Comparison of ENCODE assay signal across 28 cellular contexts in the genomic region with DNA sequence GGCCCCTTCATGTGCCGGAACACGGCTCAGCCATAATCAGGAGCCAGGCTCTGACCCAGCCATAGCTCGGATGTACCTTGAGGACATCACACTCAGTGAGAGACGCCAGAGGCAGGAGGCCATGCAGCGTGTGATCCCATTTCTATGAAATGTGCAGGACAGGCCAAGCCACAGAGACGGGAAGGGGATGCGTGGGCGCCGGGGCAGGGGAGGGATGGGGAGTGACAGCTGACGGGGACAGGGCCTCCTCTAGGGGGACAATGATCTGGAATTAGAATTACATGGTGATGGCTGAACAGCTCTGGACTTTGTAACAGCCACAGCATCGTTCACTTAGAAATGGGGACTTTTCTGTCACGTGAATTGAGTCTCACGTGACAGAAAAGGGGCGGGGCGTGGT.
"Had no signal": no experiment of that assay in that cellular context is flagged by ENCODE, and none has a peak within 500 bp of the region (broad histone marks: within the 10 kb centered on the region; RNA-seq: fewer than 3 reads in every experiment).

No MANE protein-coding gene starts in this region.

- H3K27me3 ChIP-seq: pancreas, sigmoid colon, stomach, testis, thyroid gland, transverse colon, upper lobe of right lung had no signal

- H3K4me2 ChIP-seq: smooth muscle cell had no signal

- H3K9me3 ChIP-seq: left ventricle myocardium inferior, mucosa of descending colon, pancreas, prostate gland, sigmoid colon, stomach, testis, thyroid gland, transverse colon, upper lobe of right lung had no signal

- H3K4me3 Mint-ChIP-seq: immature natural killer cell; naive thymus-derived CD4-positive, alpha-beta T cell; natural killer cell treated with Interleukin-12 subunit alpha and Interleukin-12 subunit beta and Interleukin-15 and Interleukin-18, amount 100 ng/mL, for 72 hours; stimulated activated naive B cell treated with anti-CD40 and anti-IgM and Interleukin-4, amounts not matched to agents 10 μg/mL and 1 μg/mL and 100 μg/mL, for 72 hours had no signal

- H3K36me3 Mint-ChIP-seq: natural killer cell treated with Interleukin-12 subunit alpha and Interleukin-12 subunit beta and Interleukin-15 and Interleukin-18, amount 100 ng/mL, for 72 hours had no signal

- H3K4me3 ChIP-seq: left ventricle myocardium inferior, lung, mucosa of descending colon, pancreas, prostate gland, sigmoid colon, smooth muscle cell, stomach, testis, thyroid gland, transverse colon, upper lobe of right lung had no signal

- H3K9me3 Mint-ChIP-seq: immature natural killer cell had no signal

- H3K27ac ChIP-seq: left ventricle myocardium inferior, pancreas, prostate gland, sigmoid colon, stomach, testis, thyroid gland, transverse colon, upper lobe of right lung had no signal

- H3K36me3 ChIP-seq: prostate gland had no signal

- DNase-seq: hypothalamus; immature natural killer cell; kidney; left ventricle myocardium inferior; midbrain; mucosa of descending colon; naive thymus-derived CD4-positive, alpha-beta T cell; nucleus accumbens; pancreas; posterior cingulate gyrus; retina; sigmoid colon; stimulated activated CD4-positive, alpha-beta T cell treated with anti-CD3 and anti-CD28 coated beads, Interleukin-1b, Interleukin-23, amount 100 ng/mL, for 48 hours; stimulated activated CD4-positive, alpha-beta T cell treated with anti-CD3 and anti-CD28 coated beads, Interleukin-2, amount 100 ng/mL, for 48 hours; stimulated activated CD4-positive, alpha-beta T cell treated with anti-CD3 and anti-CD28 coated beads, Interleukin-4, amount 100 ng/mL, for 4 hours; stimulated activated CD8-positive, alpha-beta memory T cell treated with anti-CD3 and anti-CD28 coated beads, Interleukin-4, amount 100 ng/mL, for 48 hours; stimulated activated naive B cell treated with anti-CD40 and anti-IgM and Interleukin-4, amounts not matched to agents 10 μg/mL and 1 μg/mL and 100 μg/mL, for 72 hours; stimulated activated naive CD8-positive, alpha-beta T cell treated with anti-CD3 and anti-CD28 coated beads, Interleukin-15, Interleukin-2, amounts not matched to agents 100 U/mL and 50 U/mL, for 24 hours; stomach; testis; thyroid gland; transverse colon; upper lobe of right lung had no signal

- H3K27me3 Mint-ChIP-seq: naive thymus-derived CD4-positive, alpha-beta T cell; natural killer cell treated with Interleukin-12 subunit alpha and Interleukin-12 subunit beta and Interleukin-15 and Interleukin-18, amount 100 ng/mL, for 72 hours; stimulated activated naive B cell treated with anti-CD40 and anti-IgM and Interleukin-4, amounts not matched to agents 10 μg/mL and 1 μg/mL and 100 μg/mL, for 72 hours had no signal

- ATAC-seq: mucosa of descending colon; naive thymus-derived CD4-positive, alpha-beta T cell; natural killer cell treated with Interleukin-12 subunit alpha and Interleukin-12 subunit beta and Interleukin-15 and Interleukin-18, amount 100 ng/mL, for 72 hours; pancreas; right cardiac atrium; stimulated activated naive B cell treated with anti-CD40 and anti-IgM and Interleukin-4, amounts not matched to agents 10 μg/mL and 1 μg/mL and 100 μg/mL, for 72 hours; stimulated activated naive CD8-positive, alpha-beta T cell treated with anti-CD3 and anti-CD28 coated beads, Interleukin-15, Interleukin-2, amounts not matched to agents 100 U/mL and 50 U/mL, for 24 hours; upper lobe of right lung had no signal

- H3K4me1 ChIP-seq: pancreas, prostate gland had no signal
